Comparison of ENCODE assay signal across 1 cellular context in the genomic region with DNA sequence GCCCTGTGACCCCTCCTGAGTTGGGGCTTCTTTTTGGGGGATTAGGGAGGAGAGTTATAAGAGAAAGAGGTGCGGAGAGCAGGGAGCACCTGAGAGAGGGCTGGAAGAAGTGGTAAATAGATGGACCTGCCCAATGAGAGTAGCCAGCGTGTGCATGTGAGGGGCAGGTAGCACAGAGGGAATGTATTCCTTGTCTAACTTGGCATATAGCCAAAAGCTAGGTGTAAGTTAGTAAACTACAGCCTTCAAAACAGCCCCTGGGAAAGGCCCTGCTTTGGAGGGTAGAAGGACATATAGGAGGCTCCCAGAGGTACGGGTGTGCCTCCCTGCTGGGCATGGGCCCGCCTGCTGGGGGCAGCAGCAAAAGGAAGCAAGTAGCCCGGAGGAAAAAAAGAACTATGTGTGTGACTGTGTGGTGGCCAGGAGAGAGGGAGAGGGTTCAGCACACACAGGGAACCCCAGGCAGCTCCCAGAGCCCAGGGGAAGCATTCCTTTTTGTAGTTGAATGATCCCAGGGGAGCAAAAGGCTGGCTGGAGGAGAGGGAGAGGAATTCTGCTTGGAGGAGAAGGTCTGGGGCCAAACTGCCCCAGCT.
TF ChIP-seq lines count a peak whose summit lies in the region.

No MANE protein-coding gene starts in this region.

TF ChIP-seq in H1, 55 proteins besides CTCF, POLR2A, EP300 and RAD21:
- TF ChIP-seq, protein P1, sequence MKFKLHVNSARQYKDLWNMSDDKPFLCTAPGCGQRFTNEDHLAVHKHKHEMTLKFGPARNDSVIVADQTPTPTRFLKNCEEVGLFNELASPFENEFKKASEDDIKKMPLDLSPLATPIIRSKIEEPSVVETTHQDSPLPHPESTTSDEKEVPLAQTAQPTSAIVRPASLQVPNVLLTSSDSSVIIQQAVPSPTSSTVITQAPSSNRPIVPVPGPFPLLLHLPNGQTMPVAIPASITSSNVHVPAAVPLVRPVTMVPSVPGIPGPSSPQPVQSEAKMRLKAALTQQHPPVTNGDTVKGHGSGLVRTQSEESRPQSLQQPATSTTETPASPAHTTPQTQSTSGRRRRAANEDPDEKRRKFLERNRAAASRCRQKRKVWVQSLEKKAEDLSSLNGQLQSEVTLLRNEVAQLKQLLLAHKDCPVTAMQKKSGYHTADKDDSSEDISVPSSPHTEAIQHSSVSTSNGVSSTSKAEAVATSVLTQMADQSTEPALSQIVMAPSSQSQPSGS (IDR thresholded peaks at IDR 0.05; ENCODE audit: low read length) = no peak
- TF ChIP-seq CBX8 (IDR thresholded peaks at IDR 0.05; ENCODE audit: borderline replicate concordance, low read depth, low read length) (no peak), KDM5A (IDR thresholded peaks at IDR 0.05; ENCODE audit: low read length) (no peak), TBP (IDR thresholded peaks at IDR 0.05; ENCODE audit: low read depth, low read length) (no peak), TEAD4 (IDR thresholded peaks at IDR 0.05; ENCODE audit: low read depth, low read length) (no peak), JUN (IDR thresholded peaks at IDR 0.05; ENCODE audit: low read depth, low read length) (no peak)
- TF ChIP-seq, protein P2, sequence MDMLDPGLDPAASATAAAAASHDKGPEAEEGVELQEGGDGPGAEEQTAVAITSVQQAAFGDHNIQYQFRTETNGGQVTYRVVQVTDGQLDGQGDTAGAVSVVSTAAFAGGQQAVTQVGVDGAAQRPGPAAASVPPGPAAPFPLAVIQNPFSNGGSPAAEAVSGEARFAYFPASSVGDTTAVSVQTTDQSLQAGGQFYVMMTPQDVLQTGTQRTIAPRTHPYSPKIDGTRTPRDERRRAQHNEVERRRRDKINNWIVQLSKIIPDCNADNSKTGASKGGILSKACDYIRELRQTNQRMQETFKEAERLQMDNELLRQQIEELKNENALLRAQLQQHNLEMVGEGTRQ (IDR thresholded peaks at IDR 0.05; ENCODE audit: low read length) = no peak
